2 cellular contexts compared by ENCODE assay signal in the genomic region with DNA sequence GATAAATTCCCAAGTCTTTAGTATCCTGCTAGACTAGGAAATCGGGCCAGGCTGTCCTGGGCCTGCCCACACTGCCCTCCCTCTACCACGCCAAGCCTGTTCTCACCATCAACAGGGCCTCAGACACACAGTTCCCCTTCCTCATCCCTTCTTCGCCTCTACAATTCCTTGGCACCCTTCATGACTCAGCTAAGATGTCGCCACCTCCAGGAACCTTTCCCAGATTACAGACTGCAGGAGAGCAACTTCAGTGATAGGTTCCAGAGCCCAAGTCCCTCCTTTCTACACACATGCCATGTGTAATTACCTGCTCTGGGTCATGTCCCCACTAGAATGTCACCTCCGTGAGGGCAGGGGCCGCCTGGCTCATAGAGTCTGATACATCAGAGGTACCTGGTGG.
TF ChIP-seq lines count a peak whose summit lies in the region.

No MANE protein-coding gene starts in this region.

TF ChIP-seq in HEK293, 187 proteins besides CTCF, POLR2A, EP300 and RAD21:
- TF ChIP-seq KLF16 (tag by site-specific recombination; IDR thresholded peaks at IDR 0.05) (no peak), ZNF623 (tag by site-specific recombination; IDR thresholded peaks at IDR 0.05) (no peak), ZNF223 (tag by site-specific recombination; IDR thresholded peaks at IDR 0.05) (no peak), ZNF214 (tag by site-specific recombination; IDR thresholded peaks at IDR 0.05; ENCODE audit: borderline replicate concordance) (no peak), GLI2 (tag by site-specific recombination; IDR thresholded peaks at IDR 0.05; ENCODE audit: borderline replicate concordance, low read depth) (no peak), ZNF423 (tag by site-specific recombination; IDR thresholded peaks at IDR 0.05) (no peak), ZNF114 (tag by site-specific recombination; IDR thresholded peaks at IDR 0.05) (no peak), ZNF629 (tag by site-specific recombination; IDR thresholded peaks at IDR 0.05) (no peak), ELK4 (IDR thresholded peaks at IDR 0.05; ENCODE audit: borderline replicate concordance, low read depth, low read length) (no peak), ZBTB49 (tag by site-specific recombination; IDR thresholded peaks at IDR 0.05; ENCODE audit: low read depth) (no peak)

TF ChIP-seq in K562, 482 proteins besides CTCF, POLR2A, EP300 and RAD21:
- TF ChIP-seq HDAC6 (IDR thresholded peaks at IDR 0.05; ENCODE audit: low read depth, low read length) (no peak), MAFG (tag; conservative IDR thresholded peaks at IDR 0.05) (0 out of 2 replicates have a peak, but pooled peaks have one; percentile 17), NFE2 (IDR thresholded peaks at IDR 0.05; ENCODE audit: low read depth) (peak; percentile 60), ZFP36 (IDR thresholded peaks at IDR 0.05; ENCODE audit: low read depth, low read length, partially characterized antibody) (peak; percentile 78)
